Comparison of ENCODE assay signal across 24 cellular contexts in genomic region chr14:104221071-104221625, GRCh38.
DNase-seq lines count a peak whose midpoint lies in the region; ATAC-seq, FAIRE-seq and TF ChIP-seq lines count a peak whose summit lies in the region.
"Had no signal": no experiment of that assay in that cellular context is flagged by ENCODE, and none has a peak within 500 bp of the region (broad histone marks: within the 10 kb centered on the region; RNA-seq: fewer than 3 reads in every experiment).

No MANE protein-coding gene starts in this region.

- CTCF ChIA-PET in H1 (lab: Charles Lee; ENCODE audit: partially characterized antibody) = interaction anchor here (0.6 to 1.7 kb wide), 6 partner anchors 14 to 144 kb away, joined by 3 to 5 read pairs (median 4); no protein-coding TSS in a partner anchor

- H3K9me3 Mint-ChIP-seq in stimulated activated naive CD8-positive, alpha-beta T cell treated with anti-CD3 and anti-CD28 coated beads, Interleukin-15, amount 100 ng/mL, for 72 hours = no peaks in the 10 kb centered on the region
- H3K9me3 Mint-ChIP-seq: CD4-positive, alpha-beta T cell had no signal

- no peak overlapping the region for H2AFZ ChIP-seq in H1 (ENCODE audit: low read length)

- no peaks in the 10 kb centered on the region for H3K79me1 ChIP-seq in H1 (ENCODE audit: low read depth, low read length)

- H3K4me1 Mint-ChIP-seq in stimulated activated naive CD8-positive, alpha-beta T cell treated with anti-CD3 and anti-CD28 coated beads, Interleukin-15, amount 100 ng/mL, for 72 hours = peaks cover 29% of the 10 kb centered on the region

- ATAC-seq in stimulated activated naive CD8-positive, alpha-beta T cell treated with anti-CD3 and anti-CD28 coated beads, Interleukin-15, amount 100 ng/mL, for 72 hours = peak; percentile 3
- no peak for ATAC-seq in stimulated activated naive CD8-positive, alpha-beta T cell treated with anti-CD3 and anti-CD28 coated beads, Interleukin-15, Interleukin-2, amounts not matched to agents 100 U/mL and 50 U/mL, for 24 hours
- ATAC-seq in mucosa of descending colon = no peak
- ATAC-seq: GM12878, Right ventricle myocardium inferior had no signal

- no peak overlapping the region for H3K56ac ChIP-seq in H1 (replicated peaks; ENCODE audit: insufficient read length, low read depth, low read length)

- H3K4me3 ChIP-seq in H1 (ENCODE audit: extremely low read depth in 1 of 4, insufficient read depth in 2 of 4, low read depth in 3 of 4, low read length in 4 of 4) = no peak overlapping the region
- no peak overlapping the region for H3K4me3 ChIP-seq in mucosa of descending colon
- H3K4me3 ChIP-seq: GM12878, Peyer's patch, SK-N-MC had no signal

- no peak overlapping the region for H3K4ac ChIP-seq in H1 (replicated peaks; ENCODE audit: insufficient read length, low read depth, low read length)

- H2AK5ac ChIP-seq in H1 (ENCODE audit: low read depth, low read length) = no peak overlapping the region

- intact Hi-C loops in mucosa of descending colon (cut with DNase I, micrococcal nuclease) = no loop called here

- no peaks in the 10 kb centered on the region for H3K27me3 ChIP-seq in H1 (replicated peaks in 1 of 4; ENCODE audit: control insufficient read depth in 3 of 4, extremely low read depth in 1 of 4, insufficient read depth in 3 of 4, low read length in 3 of 4)
- H3K27me3 ChIP-seq: BE2C, Peyer's patch had no signal

- H4K5ac ChIP-seq in H1 (ENCODE audit: insufficient read length, low read depth, low read length) = no peak overlapping the region

- no peak overlapping the region; the same call in 1 of the 2 replicates for H4K8ac ChIP-seq in H1 (ENCODE audit: extremely low read depth, insufficient read depth, low read length)

- H4K20me1 ChIP-seq in H1 (replicated peaks in 1 of 2; ENCODE audit: control insufficient read depth in 1 of 2, insufficient read depth in 2 of 2, low read length in 2 of 2) = no peaks in the 10 kb centered on the region

- peaks cover 74% of the 10 kb centered on the region for H3K27me3 Mint-ChIP-seq in stimulated activated naive CD8-positive, alpha-beta T cell treated with anti-CD3 and anti-CD28 coated beads, Interleukin-15, amount 100 ng/mL, for 72 hours

- H3K14ac ChIP-seq in H1 (ENCODE audit: insufficient read length) = no peak overlapping the region

- peak overlapping the region; percentile 72; the same call in 1 of the 2 replicates for H2BK15ac ChIP-seq in H1 (ENCODE audit: low read length)

- no peak overlapping the region; the same call in 1 of the 2 replicates for H3K18ac ChIP-seq in H1 (ENCODE audit: extremely low read depth, low read length)

- H3K27ac Mint-ChIP-seq in stimulated activated naive CD8-positive, alpha-beta T cell treated with anti-CD3 and anti-CD28 coated beads, Interleukin-15, amount 100 ng/mL, for 72 hours = no peak overlapping the region
- H3K27ac Mint-ChIP-seq: CD4-positive, alpha-beta T cell had no signal

- WGBS in H1 (ENCODE audit: extremely low coverage in 1 of 2, insufficient coverage in 1 of 2, insufficient read length in 1 of 2, insufficient replicate concordance in 2 of 2, low coverage in 1 of 2, low lambda C conversion rate in 2 of 2, missing lambda C conversion rate in 1 of 2), 2 experiments = 88% methylated on average over 11 of the region's 14 CpGs; no CpG with 5 or more reads in 1 of the 2 experiments

- H3K36me3 ChIP-seq in H1 (ENCODE audit: control insufficient read depth in 2 of 4, insufficient read depth in 4 of 4, low read length in 3 of 4) = no peaks in the 10 kb centered on the region
- H3K36me3 ChIP-seq in mucosa of descending colon (ENCODE audit: low read depth) = no peaks in the 10 kb centered on the region
- H3K36me3 ChIP-seq: BE2C, Peyer's patch had no signal

- H3K9me3 ChIP-seq in H1 (ENCODE audit: insufficient read depth in 2 of 2, low read depth in 1 of 2, low read length in 1 of 2) (no peaks in the 10 kb centered on the region), mucosa of descending colon (no peaks in the 10 kb centered on the region)
- H3K9me3 ChIP-seq: BE2C, Peyer's patch had no signal

- no peak for TF ChIP-seq POLR2A in H1 (IDR thresholded peaks at IDR 0.05; ENCODE audit: control extremely low read depth in 1 of 2, low read depth in 2 of 2, low read length in 2 of 2)

- 0 out of 2 replicates have a peak overlapping the region, but pooled peaks have one; percentile 10 for H2BK20ac ChIP-seq in H1 (ENCODE audit: low read length)

- H2BK12ac ChIP-seq in H1 (ENCODE audit: low read depth, low read length) = no peak overlapping the region

- FAIRE-seq in H1 (lab: Jason Lieb, UNC) = no peak
- FAIRE-seq: GM12878 had no signal

- H3K23me2 ChIP-seq in H1 (ENCODE audit: low read depth, low read length) = no peaks in the 10 kb centered on the region

- TF ChIP-seq RAD21 in H1 (IDR thresholded peaks at IDR 0.05 in 1 of 2, conservative IDR thresholded peaks at IDR 0.05 in 1 of 2; ENCODE audit: low read depth in 2 of 2, low read length in 2 of 2) = no peak

- DNase-seq in stimulated activated naive CD8-positive, alpha-beta T cell treated with anti-CD3 and anti-CD28 coated beads, Interleukin-15, amount 100 ng/mL, for 72 hours = no peak
- DNase-seq in stimulated activated naive CD8-positive, alpha-beta T cell treated with anti-CD3 and anti-CD28 coated beads, Interleukin-15, Interleukin-2, amounts not matched to agents 100 U/mL and 50 U/mL, for 24 hours = no peak
- no peak for DNase-seq in H1 (ENCODE audit: low read depth in 1 of 2, low spot score in 2 of 2)
- DNase-seq in mucosa of descending colon = peak in 2 of 3 donors; percentile 22 to 46
- DNase-seq in stimulated activated CD4-positive, alpha-beta T cell treated with anti-CD3 and anti-CD28 coated beads, Interleukin-1b, Interleukin-23, amount 100 ng/mL, for 48 hours = no peak
- no peak for DNase-seq in NCI-H2171 (lab: John Stamatoyannopoulos, UW)
- DNase-seq in mesenteric fat pad (ENCODE audit: low spot score) = no peak
- DNase-seq: CD4-positive, alpha-beta T cell; COR-L47; DND-41; HCEC 1CT; KBM-7; MM.1S; NCI-H1048; NCI-H1417 treated with DMSO at 0.1 percent for 48 hours; NCI-H2029; NCI-H226; NCI-H510A treated with DMSO at 0.1 percent for 48 hours; NCI-H774 had no signal

- no peak overlapping the region for H2BK120ac ChIP-seq in H1 (replicated peaks; ENCODE audit: low read depth, low read length)

- no peak overlapping the region for H3K27ac ChIP-seq in H1 (ENCODE audit: low read depth, low read length)
- H3K27ac ChIP-seq: Peyer's patch, SK-N-MC had no signal

- peaks cover 0 to 16% (median 6%) of the 10 kb centered on the region in 4 experiments; a peak in 5 of 7 replicates for H3K4me1 ChIP-seq in H1 (replicated peaks in 1 of 4; ENCODE audit: control insufficient read depth in 3 of 4, insufficient read depth in 4 of 4, low read length in 3 of 4)
- peaks cover 19% of the 10 kb centered on the region for H3K4me1 ChIP-seq in mucosa of descending colon (ENCODE audit: low read depth)

- no peak overlapping the region for H3K23ac ChIP-seq in H1 (ENCODE audit: insufficient read length)

- POLR2A ChIA-PET in H1 (lab: Charles Lee; ENCODE audit: partially characterized antibody) = no interaction called here

- H3K79me2 ChIP-seq in H1 (ENCODE audit: control insufficient read depth in 1 of 2, insufficient read depth in 2 of 2, low read length in 2 of 2) = no peaks in the 10 kb centered on the region

- H3K9ac ChIP-seq in H1 (replicated peaks in 1 of 4; ENCODE audit: extremely low read depth in 1 of 4, low read depth in 3 of 4, low read length in 3 of 4) = no peak overlapping the region

- TF ChIP-seq CTCF in H1 (IDR thresholded peaks at IDR 0.05; ENCODE audit: control extremely low read depth in 1 of 3, insufficient read depth in 1 of 3, low read depth in 1 of 3, low read length in 3 of 3) = no peak
- no peak for TF ChIP-seq CTCF in mucosa of descending colon (IDR thresholded peaks at IDR 0.05)

- no peak overlapping the region for H3K4me2 ChIP-seq in H1 (ENCODE audit: insufficient read depth in 1 of 2, low read depth in 2 of 2, low read length in 2 of 2)

- H4K91ac ChIP-seq in H1 (replicated peaks; ENCODE audit: insufficient read length, low read length) = no peak overlapping the region

- H3K4me3 Mint-ChIP-seq in stimulated activated naive CD8-positive, alpha-beta T cell treated with anti-CD3 and anti-CD28 coated beads, Interleukin-15, amount 100 ng/mL, for 72 hours = no peak overlapping the region
- H3K4me3 Mint-ChIP-seq: CD4-positive, alpha-beta T cell had no signal

- no peak for TF ChIP-seq EP300 in H1 (IDR thresholded peaks at IDR 0.05; ENCODE audit: borderline replicate concordance in 1 of 2, low read depth in 2 of 2, low read length in 2 of 2)

- no peak overlapping the region for H2BK5ac ChIP-seq in H1 (ENCODE audit: low read depth, low read length)

TF ChIP-seq in H1, 55 proteins besides CTCF, POLR2A, EP300 and RAD21:
- TF ChIP-seq SP1 (IDR thresholded peaks at IDR 0.05; ENCODE audit: low read depth, low read length) (no peak), KDM1A (IDR thresholded peaks at IDR 0.05; ENCODE audit: borderline replicate concordance, low read length) (no peak), CBX8 (IDR thresholded peaks at IDR 0.05; ENCODE audit: borderline replicate concordance, low read depth, low read length) (no peak), POLR2AphosphoS5 (IDR thresholded peaks at IDR 0.05; ENCODE audit: low read depth, low read length) (no peak), TCF12 (IDR thresholded peaks at IDR 0.05; ENCODE audit: low read depth, low read length) (no peak), SIN3A (conservative IDR thresholded peaks at IDR 0.05 in 1 of 2, IDR thresholded peaks at IDR 0.05 in 1 of 2; ENCODE audit: low read depth in 1 of 2, low read length in 2 of 2) (no peak), POU5F1 (IDR thresholded peaks at IDR 0.05; ENCODE audit: low read depth, low read length) (no peak), MAX (IDR thresholded peaks at IDR 0.05) (no peak), E2F6 (IDR thresholded peaks at IDR 0.05) (no peak), BACH1 (IDR thresholded peaks at IDR 0.05; ENCODE audit: low read length) (no peak), RXRA (IDR thresholded peaks at IDR 0.05; ENCODE audit: insufficient read depth, low read depth, low read length) (no peak)
- TF ChIP-seq, protein P1, sequence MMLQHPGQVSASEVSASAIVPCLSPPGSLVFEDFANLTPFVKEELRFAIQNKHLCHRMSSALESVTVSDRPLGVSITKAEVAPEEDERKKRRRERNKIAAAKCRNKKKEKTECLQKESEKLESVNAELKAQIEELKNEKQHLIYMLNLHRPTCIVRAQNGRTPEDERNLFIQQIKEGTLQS (IDR thresholded peaks at IDR 0.05; ENCODE audit: insufficient read depth, low read depth, low read length) = no peak

Comparison
In these comparisons a context has a peak if more than half of its experiments do, and no peak if none do; other contexts are left out.
1. DNase-seq: peak in mucosa of descending colon (2 of 3); none in stimulated activated naive CD8-positive, alpha-beta T cell treated with anti-CD3 and anti-CD28 coated beads, Interleukin-15, amount 100 ng/mL, for 72 hours (0 of 2), stimulated activated naive CD8-positive, alpha-beta T cell treated with anti-CD3 and anti-CD28 coated beads, Interleukin-15, Interleukin-2, amounts not matched to agents 100 U/mL and 50 U/mL, for 24 hours (single experiment), H1 (0 of 2), stimulated activated CD4-positive, alpha-beta T cell treated with anti-CD3 and anti-CD28 coated beads, Interleukin-1b, Interleukin-23, amount 100 ng/mL, for 48 hours (single experiment), NCI-H2171 (single experiment) and mesenteric fat pad (single experiment).